ENCODE assay signal across 16 cellular contexts in genomic region chr17:33371377-33371776, GRCh38.
A peak's percentile ranks its signal among the peaks of the same experiment; 100 is the strongest.
DNase-seq lines count a peak whose midpoint lies in the region; ATAC-seq, FAIRE-seq and TF ChIP-seq lines count a peak whose summit lies in the region.
"Had no signal": no experiment of that assay in that cellular context is flagged by ENCODE, and none has a peak within 500 bp of the region (broad histone marks: within the 10 kb centered on the region; RNA-seq: fewer than 3 reads in every experiment).

No MANE protein-coding gene starts in this region.

- dilution Hi-C loops in mammary epithelial cell (cut with HindIII; ENCODE audit: low sequenced_read_pairs): no loop called here

- no peaks in the 10 kb centered on the region for H4K20me1 ChIP-seq in mammary epithelial cell (ENCODE audit: insufficient read depth, low read length)
- H4K20me1 ChIP-seq in H1 (replicated peaks in 1 of 2; ENCODE audit: control insufficient read depth in 1 of 2, insufficient read depth in 2 of 2, low read length in 2 of 2): no peaks in the 10 kb centered on the region

- H2BK120ac ChIP-seq in H1 (replicated peaks; ENCODE audit: low read depth, low read length): no peak overlapping the region

- no peak overlapping the region for H4K91ac ChIP-seq in H1 (replicated peaks; ENCODE audit: insufficient read length, low read length)

- no peak overlapping the region for H3K14ac ChIP-seq in H1 (ENCODE audit: insufficient read length)

- H2AFZ ChIP-seq in mammary epithelial cell (ENCODE audit: low read depth, low read length): no peak overlapping the region
- no peak overlapping the region for H2AFZ ChIP-seq in H1 (ENCODE audit: low read length)
- H2AFZ ChIP-seq: GM23248 had no signal

- H4K5ac ChIP-seq in H1 (ENCODE audit: insufficient read length, low read depth, low read length): no peak overlapping the region

- no peak for TF ChIP-seq EP300 in H1 (IDR thresholded peaks at IDR 0.05; ENCODE audit: borderline replicate concordance in 1 of 2, low read depth in 2 of 2, low read length in 2 of 2)

- TF ChIP-seq RAD21 in H1 (IDR thresholded peaks at IDR 0.05 in 1 of 2, conservative IDR thresholded peaks at IDR 0.05 in 1 of 2; ENCODE audit: low read depth in 2 of 2, low read length in 2 of 2): no peak

- H3K36me3 ChIP-seq in mammary epithelial cell (ENCODE audit: insufficient read depth, low read length) (no peaks in the 10 kb centered on the region), breast epithelium (no peaks in the 10 kb centered on the region), H1 (ENCODE audit: control insufficient read depth in 2 of 4, insufficient read depth in 4 of 4, low read length in 3 of 4) (no peaks in the 10 kb centered on the region)

- H3K27ac Mint-ChIP-seq in mesothelial cell of epicardium: peak overlapping the region; percentile 23
- H3K27ac Mint-ChIP-seq: CD4-positive, alpha-beta T cell had no signal

- no peaks in the 10 kb centered on the region for H3K9me3 Mint-ChIP-seq in mesothelial cell of epicardium

- no peak overlapping the region for H3K4me3 Mint-ChIP-seq in mesothelial cell of epicardium
- H3K4me3 Mint-ChIP-seq: CD4-positive, alpha-beta T cell had no signal

- POLR2A ChIA-PET in H1 (lab: Charles Lee; ENCODE audit: partially characterized antibody): interaction anchor here (0.7 kb wide), 1 partner anchor 78 kb away, joined by 3 read pairs; the partner anchor contains the start of gene ASIC2

- H3K4me3 ChIP-seq in mammary epithelial cell (replicated peaks in 1 of 3; ENCODE audit: insufficient read depth in 1 of 3, low read depth in 2 of 3, low read length in 3 of 3) (no peak overlapping the region), breast epithelium (no peak overlapping the region), H1 (ENCODE audit: extremely low read depth in 1 of 4, insufficient read depth in 2 of 4, low read depth in 3 of 4, low read length in 4 of 4) (no peak overlapping the region)
- H3K4me3 ChIP-seq: GM23248 had no signal

- H3K4me1 ChIP-seq in mammary epithelial cell (ENCODE audit: insufficient read depth, low read length) (no peaks in the 10 kb centered on the region), breast epithelium (no peaks in the 10 kb centered on the region), H1 (replicated peaks in 1 of 4; ENCODE audit: control insufficient read depth in 3 of 4, insufficient read depth in 4 of 4, low read length in 3 of 4) (peaks cover 0 to 12% (median 4%) of the 10 kb centered on the region in 4 experiments; a peak in 3 of 7 replicates)

- no peaks in the 10 kb centered on the region for H3K27me3 Mint-ChIP-seq in mesothelial cell of epicardium (ENCODE audit: low read depth)

- TF ChIP-seq POLR2A in breast epithelium (IDR thresholded peaks at IDR 0.05) (no peak), H1 (IDR thresholded peaks at IDR 0.05; ENCODE audit: control extremely low read depth in 1 of 2, low read depth in 2 of 2, low read length in 2 of 2) (no peak)

- H2BK15ac ChIP-seq in H1 (ENCODE audit: low read length): no peak overlapping the region

- no peak overlapping the region for H3K4me2 ChIP-seq in mammary epithelial cell (ENCODE audit: insufficient read depth, low read depth, low read length)
- H3K4me2 ChIP-seq in H1 (ENCODE audit: insufficient read depth in 1 of 2, low read depth in 2 of 2, low read length in 2 of 2): no peak overlapping the region

- no peak overlapping the region for H2AK5ac ChIP-seq in H1 (ENCODE audit: low read depth, low read length)

- H3K9ac ChIP-seq in mammary epithelial cell (ENCODE audit: insufficient read depth, low read length) (no peak overlapping the region), H1 (replicated peaks in 1 of 4; ENCODE audit: extremely low read depth in 1 of 4, low read depth in 3 of 4, low read length in 3 of 4) (no peak overlapping the region)
- H3K9ac ChIP-seq: GM23248 had no signal

- H3K79me1 ChIP-seq in H1 (ENCODE audit: low read depth, low read length): no peaks in the 10 kb centered on the region

- no peak overlapping the region for H3K23ac ChIP-seq in H1 (ENCODE audit: insufficient read length)

- FAIRE-seq in H1 (lab: Jason Lieb, UNC): no peak

- no peaks in the 10 kb centered on the region for H3K23me2 ChIP-seq in H1 (ENCODE audit: low read depth, low read length)

- H2BK5ac ChIP-seq in H1 (ENCODE audit: low read depth, low read length): no peak overlapping the region

- no peak for ATAC-seq in Right ventricle myocardium superior (ENCODE audit: poor library complexity)

- no peak overlapping the region for H3K27ac ChIP-seq in mammary epithelial cell (ENCODE audit: insufficient read depth, low read depth, low read length)
- H3K27ac ChIP-seq in breast epithelium: no peak overlapping the region
- no peak overlapping the region for H3K27ac ChIP-seq in H1 (ENCODE audit: low read depth, low read length)
- H3K27ac ChIP-seq: GM23248 had no signal

- DNase-seq in mammary epithelial cell: peak; percentile 6
- DNase-seq in breast epithelium (ENCODE audit: low spot score in 2 of 2): no peak
- no peak for DNase-seq in H1 (ENCODE audit: low read depth in 1 of 2, low spot score in 2 of 2)
- DNase-seq in mesothelial cell of epicardium (ENCODE audit: low spot score in 2 of 2, unreplicated experiment in 2 of 2): no peak
- no peak for DNase-seq in GM20000 (ENCODE audit: low spot score)
- no peak for DNase-seq in Right ventricle myocardium superior
- DNase-seq in NCI-H2171 treated with DMSO at 0.1 percent for 48 hours (lab: John Stamatoyannopoulos, UW): no peak
- DNase-seq: 8988T; AML-193; C1 segment of cervical spinal cord; CD4-positive, alpha-beta T cell; DMS153; DND-41; GF-D8; GM23248; H7 had no signal

- H3K4ac ChIP-seq in H1 (replicated peaks; ENCODE audit: insufficient read length, low read depth, low read length): no peak overlapping the region

- H2BK12ac ChIP-seq in H1 (ENCODE audit: low read depth, low read length): no peak overlapping the region

- H3K27me3 ChIP-seq in mammary epithelial cell (ENCODE audit: insufficient read depth, low read length): no peaks in the 10 kb centered on the region
- peaks cover 0 to 11% of the 10 kb centered on the region in 2 donors for H3K27me3 ChIP-seq in breast epithelium
- H3K27me3 ChIP-seq in H1 (replicated peaks in 1 of 4; ENCODE audit: control insufficient read depth in 3 of 4, extremely low read depth in 1 of 4, insufficient read depth in 3 of 4, low read length in 3 of 4): no peaks in the 10 kb centered on the region

- H3K36me3 Mint-ChIP-seq in mesothelial cell of epicardium: no peaks in the 10 kb centered on the region

- H3K4me1 Mint-ChIP-seq in mesothelial cell of epicardium: peaks cover 17% of the 10 kb centered on the region

- H2BK20ac ChIP-seq in H1 (ENCODE audit: low read length): no peak overlapping the region

- no peaks in the 10 kb centered on the region for H3K9me3 ChIP-seq in mammary epithelial cell (replicated peaks; ENCODE audit: insufficient read depth, low read length)
- no peaks in the 10 kb centered on the region for H3K9me3 ChIP-seq in breast epithelium
- no peaks in the 10 kb centered on the region for H3K9me3 ChIP-seq in H1 (ENCODE audit: insufficient read depth in 2 of 2, low read depth in 1 of 2, low read length in 1 of 2)

- in situ Hi-C loops in mammary epithelial cell (cut with MboI; ENCODE audit: low sequenced_read_pairs in 2 of 2): no loop called here

- WGBS in mammary epithelial cell (ENCODE audit: low coverage, missing lambda C conversion rate): 17% methylated on average over 3 of the region's 3 CpGs
- 85% methylated on average over 3 of the region's 3 CpGs; no CpG with 5 or more reads in 1 of the 2 experiments for WGBS in H1 (ENCODE audit: extremely low coverage in 1 of 2, insufficient coverage in 1 of 2, insufficient read length in 1 of 2, insufficient replicate concordance in 2 of 2, low coverage in 1 of 2, low lambda C conversion rate in 2 of 2, missing lambda C conversion rate in 1 of 2), 2 experiments

- BruUV-seq in mammary epithelial cell (replicated peaks; lab: Mats Ljungman, UMichigan): no TSS peak

- no peak for TF ChIP-seq CTCF in mammary epithelial cell (conservative IDR thresholded peaks at IDR 0.05 in 1 of 2, IDR thresholded peaks at IDR 0.05 in 1 of 2; ENCODE audit: extremely low read depth in 1 of 2, insufficient read depth in 1 of 2, low read depth in 1 of 2, low read length in 2 of 2)
- no peak for TF ChIP-seq CTCF in breast epithelium (IDR thresholded peaks at IDR 0.05)
- no peak for TF ChIP-seq CTCF in H1 (IDR thresholded peaks at IDR 0.05; ENCODE audit: control extremely low read depth in 1 of 3, insufficient read depth in 1 of 3, low read depth in 1 of 3, low read length in 3 of 3)
- no peak for TF ChIP-seq CTCF in mesothelial cell of epicardium (IDR thresholded peaks at IDR 0.05; ENCODE audit: unreplicated experiment)
- no peak for TF ChIP-seq CTCF in GM20000 (IDR thresholded peaks at IDR 0.05; ENCODE audit: extremely low read depth, missing control alignments)

- H3K56ac ChIP-seq in H1 (replicated peaks; ENCODE audit: insufficient read length, low read depth, low read length): no peak overlapping the region

- CTCF ChIA-PET in mammary epithelial cell (lab: Charles Lee; ENCODE audit: low non-redundant PET) (no interaction called here), H1 (lab: Charles Lee; ENCODE audit: partially characterized antibody) (interaction anchor here (1.0 to 1.1 kb wide), 3 partner anchors 10 to 303 kb away, joined by 3 to 4 read pairs (median 4); no protein-coding TSS in a partner anchor)

- intact Hi-C loops in mammary epithelial cell (cut with micrococcal nuclease): no loop called here
- intact Hi-C loops in breast epithelium (cut with DNase I; ENCODE audit: low total_unique reads): no loop called here
- intact Hi-C loops in Right ventricle myocardium superior (cut with DNase I): no loop called here

- H3K18ac ChIP-seq in H1 (ENCODE audit: extremely low read depth, low read length): 0 out of 2 replicates have a peak overlapping the region, but pooled peaks have one; percentile 16

- H3K79me2 ChIP-seq in mammary epithelial cell (ENCODE audit: insufficient read depth, low read length) (no peaks in the 10 kb centered on the region), H1 (ENCODE audit: control insufficient read depth in 1 of 2, insufficient read depth in 2 of 2, low read length in 2 of 2) (no peaks in the 10 kb centered on the region)

- no peak overlapping the region for H4K8ac ChIP-seq in H1 (ENCODE audit: extremely low read depth, insufficient read depth, low read length)

TF ChIP-seq in H1, 55 proteins besides CTCF, POLR2A, EP300 and RAD21:
- TF ChIP-seq TAF1 (IDR thresholded peaks at IDR 0.05; ENCODE audit: low read depth, low read length) (no peak), RNF2 (IDR thresholded peaks at IDR 0.05; ENCODE audit: borderline replicate concordance, low read depth, low read length, missing control alignments, poor library complexity, severe bottlenecking) (no peak), SUZ12 (IDR thresholded peaks at IDR 0.05; ENCODE audit: low read length) (no peak)
